Comparison of ENCODE assay signal across 1 cellular context in the genomic region with DNA sequence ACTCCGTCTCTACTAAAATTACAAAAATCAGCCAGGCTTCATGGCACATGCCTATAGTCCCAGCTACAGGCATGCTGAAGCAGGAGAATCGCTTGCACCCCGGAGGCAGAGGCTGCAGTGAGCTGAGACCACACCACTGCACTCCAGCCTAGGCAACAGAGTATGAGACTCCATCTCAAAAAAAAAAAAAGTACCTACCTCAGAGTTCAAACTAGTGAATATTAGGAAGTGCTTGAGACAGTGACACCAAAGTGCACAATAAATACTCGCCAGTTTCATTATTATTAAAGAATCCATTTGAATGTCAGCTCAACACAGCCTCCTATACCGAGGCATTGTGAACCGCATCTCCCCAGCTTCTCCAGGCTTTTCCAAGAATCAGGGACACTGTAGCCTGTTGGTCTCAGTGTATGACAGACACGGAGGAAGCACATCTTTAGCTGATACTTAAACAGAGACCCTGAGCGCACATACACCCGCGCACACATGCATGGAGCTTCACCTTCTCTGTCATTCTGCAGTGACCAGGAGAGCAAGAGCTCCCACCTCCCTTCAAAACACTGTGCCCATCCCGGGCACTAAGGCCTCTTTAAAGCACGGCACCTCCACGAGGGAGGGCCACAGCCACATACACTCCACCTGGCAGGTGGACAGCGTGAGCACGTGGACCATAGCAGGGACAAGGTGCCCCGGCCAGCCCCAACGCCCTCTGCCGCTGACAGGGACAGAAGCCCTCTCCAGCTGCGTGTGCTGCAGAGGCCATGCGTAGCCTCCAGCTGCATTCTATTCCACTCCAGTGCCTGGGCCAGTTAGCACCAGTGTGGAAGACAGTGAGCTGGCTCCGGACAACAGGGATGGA.
TF ChIP-seq lines count a peak whose summit lies in the region.

No MANE protein-coding gene starts in this region.

TF ChIP-seq in HepG2, 621 proteins besides CTCF, POLR2A, EP300 and RAD21:
- peak; percentile 21 for TF ChIP-seq RBFOX2 (IDR thresholded peaks at IDR 0.05; ENCODE audit: low read depth, low read length)
- peak; percentile 52 for TF ChIP-seq AGO1 (IDR thresholded peaks at IDR 0.05; ENCODE audit: low read depth, low read length, poor library complexity, severe bottlenecking)
- TF ChIP-seq, protein P1, sequence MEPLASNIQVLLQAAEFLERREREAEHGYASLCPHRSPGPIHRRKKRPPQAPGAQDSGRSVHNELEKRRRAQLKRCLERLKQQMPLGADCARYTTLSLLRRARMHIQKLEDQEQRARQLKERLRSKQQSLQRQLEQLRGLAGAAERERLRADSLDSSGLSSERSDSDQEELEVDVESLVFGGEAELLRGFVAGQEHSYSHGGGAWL (CRISPR knock-in tag; IDR thresholded peaks at IDR 0.05): no peak
- TF ChIP-seq YEATS2 (CRISPR knock-in tag; IDR thresholded peaks at IDR 0.05; ENCODE audit: borderline replicate concordance): 0 out of 2 replicates have a peak, but pooled peaks have one; percentile 4
- no peak for TF ChIP-seq HMGXB4 (CRISPR knock-in tag; IDR thresholded peaks at IDR 0.05; ENCODE audit: borderline replicate concordance in 1 of 2, low read depth in 1 of 2)
- 0 out of 2 replicates have a peak, but pooled peaks have one; percentile 9 for TF ChIP-seq ZFX (CRISPR knock-in tag; IDR thresholded peaks at IDR 0.05; ENCODE audit: low read depth)
- TF ChIP-seq, protein P2, sequence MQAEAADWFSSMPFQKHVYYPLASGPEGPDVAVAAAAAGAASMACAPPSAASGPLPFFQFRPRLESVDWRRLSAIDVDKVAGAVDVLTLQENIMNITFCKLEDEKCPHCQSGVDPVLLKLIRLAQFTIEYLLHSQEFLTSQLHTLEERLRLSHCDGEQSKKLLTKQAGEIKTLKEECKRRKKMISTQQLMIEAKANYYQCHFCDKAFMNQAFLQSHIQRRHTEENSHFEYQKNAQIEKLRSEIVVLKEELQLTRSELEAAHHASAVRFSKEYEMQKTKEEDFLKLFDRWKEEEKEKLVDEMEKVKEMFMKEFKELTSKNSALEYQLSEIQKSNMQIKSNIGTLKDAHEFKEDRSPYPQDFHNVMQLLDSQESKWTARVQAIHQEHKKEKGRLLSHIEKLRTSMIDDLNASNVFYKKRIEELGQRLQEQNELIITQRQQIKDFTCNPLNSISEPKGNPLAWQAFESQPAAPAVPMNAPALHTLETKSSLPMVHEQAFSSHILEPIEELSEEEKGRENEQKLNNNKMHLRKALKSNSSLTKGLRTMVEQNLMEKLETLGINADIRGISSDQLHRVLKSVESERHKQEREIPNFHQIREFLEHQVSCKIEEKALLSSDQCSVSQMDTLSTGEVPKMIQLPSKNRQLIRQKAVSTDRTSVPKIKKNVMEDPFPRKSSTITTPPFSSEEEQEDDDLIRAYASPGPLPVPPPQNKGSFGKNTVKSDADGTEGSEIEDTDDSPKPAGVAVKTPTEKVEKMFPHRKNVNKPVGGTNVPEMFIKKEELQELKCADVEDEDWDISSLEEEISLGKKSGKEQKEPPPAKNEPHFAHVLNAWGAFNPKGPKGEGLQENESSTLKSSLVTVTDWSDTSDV (CRISPR knock-in tag; IDR thresholded peaks at IDR 0.05): 0 out of 2 replicates have a peak, but pooled peaks have one; percentile 53
- no peak for TF ChIP-seq ZBTB40 (IDR thresholded peaks at IDR 0.05)
- TF ChIP-seq ZBTB40 (CRISPR knock-in tag; IDR thresholded peaks at IDR 0.05): no peak
- peak; percentile 51 for TF ChIP-seq AGO2 (optimal IDR thresholded peaks at IDR 0.05; ENCODE audit: low read depth, low read length)
- TF ChIP-seq FOSL1 (CRISPR knock-in tag; IDR thresholded peaks at IDR 0.05; ENCODE audit: borderline replicate concordance): no peak
- TF ChIP-seq ZBTB14 (CRISPR knock-in tag; IDR thresholded peaks at IDR 0.05): no peak; the same call in 1 of the 2 replicates
- TF ChIP-seq TMF1 (CRISPR knock-in tag; IDR thresholded peaks at IDR 0.05; ENCODE audit: low read depth): no peak
- TF ChIP-seq, protein P3, sequence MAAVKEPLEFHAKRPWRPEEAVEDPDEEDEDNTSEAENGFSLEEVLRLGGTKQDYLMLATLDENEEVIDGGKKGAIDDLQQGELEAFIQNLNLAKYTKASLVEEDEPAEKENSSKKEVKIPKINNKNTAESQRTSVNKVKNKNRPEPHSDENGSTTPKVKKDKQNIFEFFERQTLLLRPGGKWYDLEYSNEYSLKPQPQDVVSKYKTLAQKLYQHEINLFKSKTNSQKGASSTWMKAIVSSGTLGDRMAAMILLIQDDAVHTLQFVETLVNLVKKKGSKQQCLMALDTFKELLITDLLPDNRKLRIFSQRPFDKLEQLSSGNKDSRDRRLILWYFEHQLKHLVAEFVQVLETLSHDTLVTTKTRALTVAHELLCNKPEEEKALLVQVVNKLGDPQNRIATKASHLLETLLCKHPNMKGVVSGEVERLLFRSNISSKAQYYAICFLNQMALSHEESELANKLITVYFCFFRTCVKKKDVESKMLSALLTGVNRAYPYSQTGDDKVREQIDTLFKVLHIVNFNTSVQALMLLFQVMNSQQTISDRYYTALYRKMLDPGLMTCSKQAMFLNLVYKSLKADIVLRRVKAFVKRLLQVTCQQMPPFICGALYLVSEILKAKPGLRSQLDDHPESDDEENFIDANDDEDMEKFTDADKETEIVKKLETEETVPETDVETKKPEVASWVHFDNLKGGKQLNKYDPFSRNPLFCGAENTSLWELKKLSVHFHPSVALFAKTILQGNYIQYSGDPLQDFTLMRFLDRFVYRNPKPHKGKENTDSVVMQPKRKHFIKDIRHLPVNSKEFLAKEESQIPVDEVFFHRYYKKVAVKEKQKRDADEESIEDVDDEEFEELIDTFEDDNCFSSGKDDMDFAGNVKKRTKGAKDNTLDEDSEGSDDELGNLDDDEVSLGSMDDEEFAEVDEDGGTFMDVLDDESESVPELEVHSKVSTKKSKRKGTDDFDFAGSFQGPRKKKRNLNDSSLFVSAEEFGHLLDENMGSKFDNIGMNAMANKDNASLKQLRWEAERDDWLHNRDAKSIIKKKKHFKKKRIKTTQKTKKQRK (IDR thresholded peaks at IDR 0.05; ENCODE audit: low read length): no peak
- TF ChIP-seq RBM22 (optimal IDR thresholded peaks at IDR 0.05; ENCODE audit: low read length): peak; percentile 67
- TF ChIP-seq ZSCAN9 (CRISPR knock-in tag; IDR thresholded peaks at IDR 0.05; ENCODE audit: borderline replicate concordance): no peak
- no peak for TF ChIP-seq ZMYM2 (CRISPR knock-in tag; IDR thresholded peaks at IDR 0.05)
- no peak for TF ChIP-seq DPF2 (CRISPR knock-in tag; IDR thresholded peaks at IDR 0.05; ENCODE audit: borderline replicate concordance, low read depth)
- TF ChIP-seq, protein P4, sequence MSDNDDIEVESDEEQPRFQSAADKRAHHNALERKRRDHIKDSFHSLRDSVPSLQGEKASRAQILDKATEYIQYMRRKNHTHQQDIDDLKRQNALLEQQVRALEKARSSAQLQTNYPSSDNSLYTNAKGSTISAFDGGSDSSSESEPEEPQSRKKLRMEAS (IDR thresholded peaks at IDR 0.05): 0 out of 2 replicates have a peak, but pooled peaks have one; percentile 10
- no peak for TF ChIP-seq GTF2F1 (IDR thresholded peaks at IDR 0.05; ENCODE audit: low read length)
- no peak for TF ChIP-seq TOE1 (CRISPR knock-in tag; IDR thresholded peaks at IDR 0.05)
